Comparison of ENCODE assay signal across 25 cellular contexts in the genomic region with DNA sequence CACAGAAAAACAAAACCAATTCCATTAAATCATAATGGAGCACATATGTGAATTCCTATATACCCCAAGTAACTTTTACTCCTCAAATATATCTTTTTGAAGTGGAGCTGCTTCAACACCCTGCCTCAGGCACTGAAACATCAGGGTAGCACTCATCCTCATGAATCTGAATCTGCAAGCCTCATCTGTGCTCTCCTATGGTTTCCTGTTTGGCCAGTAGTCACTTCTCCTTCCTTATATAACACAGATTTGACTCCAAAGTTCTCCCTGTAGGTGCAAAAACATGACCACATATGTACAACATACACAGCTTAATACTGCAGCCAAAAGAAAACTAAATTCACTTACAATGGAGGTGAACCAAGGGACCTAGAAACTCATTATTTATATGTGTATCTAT. TPM values are rescaled to one million over a fixed set of nuclear protein-coding genes. Genes with fewer than 3 reads are reported as not detected.
A peak's percentile ranks its signal among the peaks of the same experiment; 100 is the strongest.
DNase-seq lines count a peak whose midpoint lies in the region; ATAC-seq, FAIRE-seq and TF ChIP-seq lines count a peak whose summit lies in the region.
"Had no signal": no experiment of that assay in that cellular context is flagged by ENCODE, and none has a peak within 500 bp of the region (broad histone marks: within the 10 kb centered on the region; RNA-seq: fewer than 3 reads in every experiment).

No MANE protein-coding gene starts in this region.

- peaks cover 6 to 17% of the 10 kb centered on the region in 2 experiments for H3K4me1 ChIP-seq in neutrophil (ENCODE audit: control insufficient read depth in 1 of 2, insufficient read depth in 1 of 2, low read depth in 1 of 2, low read length in 1 of 2)
- H3K4me1 ChIP-seq: SJCRH30 had no signal

- no peaks in the 10 kb centered on the region for H3K9me3 ChIP-seq in neutrophil
- H3K9me3 ChIP-seq: lower lobe of right lung, MG63, stomach had no signal

- H3K27me3 ChIP-seq in neutrophil = no peaks in the 10 kb centered on the region
- H3K27me3 ChIP-seq: MG63, SJCRH30, stomach had no signal

- H3K36me3 ChIP-seq in neutrophil = no peaks in the 10 kb centered on the region
- H3K36me3 ChIP-seq: lower lobe of right lung had no signal

- no peak for TF ChIP-seq CTCF in VCaP (conservative IDR thresholded peaks at IDR 0.05)
- no peak for TF ChIP-seq CTCF in neutrophil (IDR thresholded peaks at IDR 0.05)

- no peak for TF ChIP-seq POLR2A in GM12891 (IDR thresholded peaks at IDR 0.05; ENCODE audit: low read depth, low read length)

- peak overlapping the region in 1 of 10 donors; percentile 7 for H3K27ac Mint-ChIP-seq in naive thymus-derived CD8-positive, alpha-beta T cell
- H3K27ac Mint-ChIP-seq: activated naive CD4-positive, alpha-beta T cell treated with anti-CD3 and anti-CD28 coated beads, Interleukin-2, amount 50 U/mL, for 72 hours; endodermal cell had no signal

- peaks cover 0 to 42% (median 10%) of the 10 kb centered on the region in 3 donors for H3K36me3 Mint-ChIP-seq in naive thymus-derived CD8-positive, alpha-beta T cell

- H3K27me3 Mint-ChIP-seq in naive thymus-derived CD8-positive, alpha-beta T cell = no peaks in the 10 kb centered on the region

- H3K27ac ChIP-seq in VCaP = peak overlapping the region; percentile 70
- peak overlapping the region; percentile 47 for H3K27ac ChIP-seq in neutrophil
- H3K27ac ChIP-seq: lower lobe of right lung, SJCRH30, stomach had no signal

- DNase-seq in GM12891 (ENCODE audit: insufficient read length, low spot score) (no peak), NCI-H2029 treated with DMSO at 0.1 percent for 48 hours (lab: John Stamatoyannopoulos, UW) (peak; percentile 97), SK-N-DZ (ENCODE audit: low spot score) (no peak), left lobe of liver (ENCODE audit: low spot score) (no peak)
- DNase-seq in stimulated activated CD4-positive, alpha-beta T cell treated with anti-CD3 and anti-CD28 coated beads, Interleukin-2, amount 100 ng/mL, for 24 hours = no peak
- no peak for DNase-seq in naive thymus-derived CD8-positive, alpha-beta T cell
- DNase-seq: activated CD4-positive, CD25-positive, alpha-beta regulatory T cell treated with anti-CD3 and anti-CD28 coated beads, Interleukin-2, amount 50 U/mL, for 72 hours; activated CD8-positive, alpha-beta memory T cell treated with anti-CD3 and anti-CD28 coated beads for 24 hours; activated T-cell treated with anti-CD3 and anti-CD28 coated beads, Interleukin-2, amount 50 U/mL, for 72 hours; endodermal cell; GDM1; glutamatergic neuron; HCEC 1CT; lower lobe of right lung; MG63; NCI-H2081; NCI-H446 treated with DMSO at 0.1 percent for 48 hours; OCI-M1; posterior cingulate gyrus; SJCRH30; stomach had no signal

- no peak overlapping the region for H3K4me3 ChIP-seq in neutrophil (ENCODE audit: low read depth in 1 of 2, low read length in 1 of 2)
- H3K4me3 ChIP-seq: lower lobe of right lung, MG63, SJCRH30, stomach had no signal

- POLR2A ChIA-PET in naive thymus-derived CD8-positive, alpha-beta T cell (lab: Charles Lee) = no interaction called here

- H3K4me3 Mint-ChIP-seq in naive thymus-derived CD8-positive, alpha-beta T cell = peak overlapping the region in 2 of 10 donors; percentile 4 to 18
- H3K4me3 Mint-ChIP-seq: activated T-cell treated with anti-CD3 and anti-CD28 coated beads, Interleukin-2, amount 50 U/mL, for 72 hours; endodermal cell had no signal

- H3K9me3 Mint-ChIP-seq in naive thymus-derived CD8-positive, alpha-beta T cell = no peaks in the 10 kb centered on the region
- H3K9me3 Mint-ChIP-seq: activated naive CD4-positive, alpha-beta T cell treated with anti-CD3 and anti-CD28 coated beads, Interleukin-2, amount 50 U/mL, for 72 hours; activated T-cell treated with anti-CD3 and anti-CD28 coated beads, Interleukin-2, amount 50 U/mL, for 72 hours had no signal

- H3K4me1 Mint-ChIP-seq in naive thymus-derived CD8-positive, alpha-beta T cell = peaks cover 27 to 67% (median 53%) of the 10 kb centered on the region in 4 donors

- no peak for FAIRE-seq in GM12891 (lab: Jason Lieb, UNC)
- FAIRE-seq: GM12892 had no signal

- no peak for ATAC-seq in left lobe of liver
- no peak for ATAC-seq in naive thymus-derived CD8-positive, alpha-beta T cell
- ATAC-seq: activated naive CD4-positive, alpha-beta T cell treated with anti-CD3 and anti-CD28 coated beads, Interleukin-2, amount 50 U/mL, for 72 hours; activated T-cell treated with anti-CD3 and anti-CD28 coated beads, Interleukin-2, amount 50 U/mL, for 72 hours; lower lobe of right lung had no signal

TF ChIP-seq in GM12891, 5 proteins besides CTCF, POLR2A, EP300 and RAD21:
- TF ChIP-seq POLR2AphosphoS5 (IDR thresholded peaks at IDR 0.05; ENCODE audit: low read depth, low read length) (no peak), SPI1 (IDR thresholded peaks at IDR 0.05; ENCODE audit: low read depth, low read length) (peak; percentile 61)

RNA-seq across cellular contexts. Expression of a gene that starts 7.2 kb away (rescaled TPM):
- polyA plus RNA-seq in GM12891 (2012; ENCODE audit: low read depth, missing spikeins) = 20.9 TPM
- polyA plus RNA-seq in SK-N-DZ (2014; cell fraction: cytosol; rRNA removed) = 29.1 and 30.9 TPM in 2 replicates
- polyA plus RNA-seq in SK-N-DZ (2014; cell fraction: nucleus; rRNA removed) = 49.7 and 54.8 TPM in 2 replicates
- total RNA-seq in left lobe of liver = 5.5 TPM
- 10 to 100 TPM; 22.0 to 25.9 TPM for total RNA-seq in naive thymus-derived CD8-positive, alpha-beta T cell
- 10 to 100 TPM in 2 of 3 donors, 1 to 10 TPM in 1; 9.5 to 13.0 (median 10.5) TPM for polyA plus RNA-seq in naive thymus-derived CD8-positive, alpha-beta T cell

RNA-seq across cellular contexts. Expression of a gene that starts 25.6 kb away (rescaled TPM):
- 1.2 TPM for polyA plus RNA-seq in GM12891 (2012; ENCODE audit: low read depth, missing spikeins)
- 4.7 and 6.8 TPM in 2 replicates for polyA plus RNA-seq in SK-N-DZ (2014; cell fraction: cytosol; rRNA removed)
- polyA plus RNA-seq in SK-N-DZ (2014; cell fraction: nucleus; rRNA removed) = 3.6 and 6.5 TPM in 2 replicates
- 14.7 TPM for total RNA-seq in left lobe of liver
- not detected for total RNA-seq in naive thymus-derived CD8-positive, alpha-beta T cell
- polyA plus RNA-seq in naive thymus-derived CD8-positive, alpha-beta T cell = not detected

Comparison
In these comparisons a context has a peak if more than half of its experiments do, and no peak if none do; other contexts are left out.
1. RNA of a gene that starts 25.6 kb away (total RNA-seq): 14.7 TPM in left lobe of liver (single experiment); not detected in naive thymus-derived CD8-positive, alpha-beta T cell; every median in the first group is over 10 times any median in the second.